ENCODE assay signal across 18 cellular contexts in genomic region chr5:174535691-174536090, GRCh38.
A peak's percentile ranks its signal among the peaks of the same experiment; 100 is the strongest.
DNase-seq lines count a peak whose midpoint lies in the region; ATAC-seq, FAIRE-seq and TF ChIP-seq lines count a peak whose summit lies in the region.
"Had no signal": no experiment of that assay in that cellular context is flagged by ENCODE, and none has a peak within 500 bp of the region (broad histone marks: within the 10 kb centered on the region; RNA-seq: fewer than 3 reads in every experiment).

No MANE protein-coding gene starts in this region.

- POLR2A ChIA-PET in K562 (lab: Yijun Ruan, JAX), result interaction anchor here (0.6 kb wide), 1 partner anchor 36 kb away, joined by 3 read pairs; no protein-coding TSS in a partner anchor
- POLR2A ChIA-PET in activated CD8-positive, alpha-beta T cell treated with anti-CD3 and anti-CD28 coated beads, Interleukin-2, amount 10 ng/mL, durations not matched to agents 7 days and 5 days (lab: Charles Lee), result no interaction called here

- H3K4me1 ChIP-seq in K562 (replicated peaks in 1 of 2; ENCODE audit: control insufficient read depth in 2 of 2, insufficient read depth in 2 of 2, low read length in 2 of 2), result peaks cover 0 to 25% of the 10 kb centered on the region in 2 experiments; a peak in 4 of 5 replicates

- intact Hi-C loops in Calu3 (cut with micrococcal nuclease; ENCODE audit: unreplicated experiment), result loop anchor here (2.0 kb wide), 2 partner anchors 65 to 75 kb away; no protein-coding TSS in a partner anchor
- intact Hi-C loops in K562 (cut with micrococcal nuclease), result no loop called here

- H3K9me1 ChIP-seq in K562 (ENCODE audit: control insufficient read depth, insufficient read depth, low read length), result no peaks in the 10 kb centered on the region

- no peaks in the 10 kb centered on the region for H3K9me3 ChIP-seq in K562 (replicated peaks; ENCODE audit: control insufficient read depth, insufficient read depth, low read depth, low read length)
- H3K9me3 ChIP-seq: esophagus muscularis mucosa, left lung had no signal

- no peak for TF ChIP-seq EP300 in K562 (IDR thresholded peaks at IDR 0.05; ENCODE audit: low read length)

- H3K36me3 ChIP-seq in K562 (ENCODE audit: control insufficient read depth, insufficient read depth, low read length), result no peaks in the 10 kb centered on the region
- H3K36me3 ChIP-seq: esophagus muscularis mucosa, left lung, stomach had no signal

- in situ Hi-C loops in K562 (cut with MboI), result no loop called here

- TF ChIP-seq CTCF in Calu3 (IDR thresholded peaks at IDR 0.05; ENCODE audit: unreplicated experiment), result no peak
- TF ChIP-seq CTCF in K562 (IDR thresholded peaks at IDR 0.05 in 2 of 3, conservative IDR thresholded peaks at IDR 0.05 in 1 of 3; ENCODE audit: insufficient read depth in 2 of 3, low read depth in 1 of 3, low read length in 3 of 3), result no peak

- peaks cover 61% of the 10 kb centered on the region for H3K4me1 Mint-ChIP-seq in Calu3 (ENCODE audit: low read depth, unreplicated experiment)
- H3K4me1 Mint-ChIP-seq in activated CD8-positive, alpha-beta T cell treated with anti-CD3 and anti-CD28 coated beads, Interleukin-2, amount 10 ng/mL, durations not matched to agents 7 days and 5 days (ENCODE audit: low read depth), result no peaks in the 10 kb centered on the region
- H3K4me1 Mint-ChIP-seq: naive B cell had no signal

- H3K27me3 ChIP-seq in K562 (ENCODE audit: control insufficient read depth in 2 of 2, insufficient read depth in 2 of 2, low read length in 2 of 2), result no peaks in the 10 kb centered on the region
- H3K27me3 ChIP-seq: esophagus muscularis mucosa, stomach had no signal

- H3K9me3 Mint-ChIP-seq in Calu3 (ENCODE audit: low read depth, unreplicated experiment), result peaks cover 5% of the 10 kb centered on the region
- no peaks in the 10 kb centered on the region for H3K9me3 Mint-ChIP-seq in activated CD8-positive, alpha-beta T cell treated with anti-CD3 and anti-CD28 coated beads, Interleukin-2, amount 10 ng/mL, durations not matched to agents 7 days and 5 days (ENCODE audit: insufficient read depth)
- H3K9me3 Mint-ChIP-seq: dendritic cell treated with granulocyte-macrophage colony-stimulating factor and Interleukin-4, amounts not matched to agents 40 ng/mL and 50 ng/mL, for 4 days had no signal

- H3K27ac Mint-ChIP-seq in Calu3 (ENCODE audit: unreplicated experiment), result peak overlapping the region; percentile 94
- H3K27ac Mint-ChIP-seq in activated CD8-positive, alpha-beta T cell treated with anti-CD3 and anti-CD28 coated beads, Interleukin-2, amount 10 ng/mL, durations not matched to agents 7 days and 5 days, result no peak overlapping the region
- H3K27ac Mint-ChIP-seq: dendritic cell treated with granulocyte-macrophage colony-stimulating factor and Interleukin-4, amounts not matched to agents 40 ng/mL and 50 ng/mL, for 4 days; naive B cell; progenitor cell of endocrine pancreas; WTC11 had no signal

- H3K27ac ChIP-seq in K562 (ENCODE audit: extremely low read depth, low read depth, low read length), result no peak overlapping the region
- H3K27ac ChIP-seq: esophagus muscularis mucosa, left lung, stomach had no signal

- FAIRE-seq in K562 (lab: Jason Lieb, UNC), result no peak

- BruUV-seq in Calu3 (replicated peaks; lab: Mats Ljungman, UMichigan), result no TSS peak
- no TSS peak for BruUV-seq in K562 (replicated peaks; lab: Mats Ljungman, UMichigan)

- H2AFZ ChIP-seq in K562 (ENCODE audit: low read depth, low read length), result no peak overlapping the region

- DNase-seq in Calu3, result peak; percentile 66
- peak; percentile 90 for DNase-seq in M059J (ENCODE audit: low read depth)
- no peak for DNase-seq in K562 (ENCODE audit: extremely low read depth in 1 of 4, low spot score in 3 of 4)
- DNase-seq in kidney tubule cell (ENCODE audit: low spot score), result peak; percentile 23
- no peak for DNase-seq in HT-29 (ENCODE audit: low spot score)
- DNase-seq in NCI-H1694 treated with DMSO at 0.1 percent for 48 hours (lab: John Stamatoyannopoulos, UW), result no peak
- no peak for DNase-seq in activated CD8-positive, alpha-beta T cell treated with anti-CD3 and anti-CD28 coated beads, Interleukin-2, amount 10 ng/mL, durations not matched to agents 7 days and 5 days
- DNase-seq in superior temporal gyrus (ENCODE audit: extremely low spot score), result no peak
- DNase-seq: activated effector memory CD4-positive, alpha-beta T cell treated with anti-CD3 and anti-CD28 coated beads, Interleukin-2, amount 50 U/mL, for 16 hours; KG1; left lung; naive B cell; OCI-M1; stomach had no signal

- no peak overlapping the region for H3K4me3 ChIP-seq in K562
- H3K4me3 ChIP-seq: esophagus muscularis mucosa, left lung, stomach had no signal

- no peak for TF ChIP-seq POLR2A in K562 (conservative IDR thresholded peaks at IDR 0.05)

- no peak overlapping the region for H3K4me3 Mint-ChIP-seq in Calu3 (ENCODE audit: low read depth, unreplicated experiment)
- no peak overlapping the region for H3K4me3 Mint-ChIP-seq in activated CD8-positive, alpha-beta T cell treated with anti-CD3 and anti-CD28 coated beads, Interleukin-2, amount 10 ng/mL, durations not matched to agents 7 days and 5 days
- H3K4me3 Mint-ChIP-seq: dendritic cell treated with granulocyte-macrophage colony-stimulating factor and Interleukin-4, amounts not matched to agents 40 ng/mL and 50 ng/mL, for 4 days; naive B cell; WTC11 had no signal

- no peak overlapping the region for H3K9ac ChIP-seq in K562 (ENCODE audit: insufficient read depth in 1 of 2, low read depth in 2 of 2, low read length in 2 of 2)

- H3K36me3 Mint-ChIP-seq in Calu3 (ENCODE audit: insufficient read depth, unreplicated experiment), result peaks cover 26% of the 10 kb centered on the region
- H3K36me3 Mint-ChIP-seq in activated CD8-positive, alpha-beta T cell treated with anti-CD3 and anti-CD28 coated beads, Interleukin-2, amount 10 ng/mL, durations not matched to agents 7 days and 5 days (ENCODE audit: low read depth), result no peaks in the 10 kb centered on the region
- H3K36me3 Mint-ChIP-seq: naive B cell had no signal

- ATAC-seq in K562, result no peak
- no peak for ATAC-seq in activated CD8-positive, alpha-beta T cell treated with anti-CD3 and anti-CD28 coated beads, Interleukin-2, amount 10 ng/mL, durations not matched to agents 7 days and 5 days
- ATAC-seq: left lung, WTC11 had no signal

- no peaks in the 10 kb centered on the region for H4K20me1 ChIP-seq in K562 (replicated peaks; ENCODE audit: control insufficient read depth, insufficient read depth, low read length)

- 24% methylated on average over 2 of the region's 2 CpGs for WGBS in K562 (ENCODE audit: insufficient coverage, low coverage, missing lambda C conversion rate)

- CTCF ChIA-PET in Calu3 (lab: Charles Lee), result interaction anchor here (1.1 to 2.2 kb wide), 2 partner anchors 116 to 258 kb away, joined by 6 to 7 read pairs; no protein-coding TSS in a partner anchor
- CTCF ChIA-PET in K562 (lab: Yijun Ruan, JAX; ENCODE audit: low intra/inter-chr PET ratio), result no interaction called here
- CTCF ChIA-PET in activated CD8-positive, alpha-beta T cell treated with anti-CD3 and anti-CD28 coated beads, Interleukin-2, amount 10 ng/mL, durations not matched to agents 7 days and 5 days (lab: Charles Lee), result no interaction called here

- no peak for TF ChIP-seq RAD21 in K562 (CRISPR knock-in tag; conservative IDR thresholded peaks at IDR 0.05 in 1 of 2, IDR thresholded peaks at IDR 0.05 in 1 of 2)

- no peaks in the 10 kb centered on the region for H3K27me3 Mint-ChIP-seq in Calu3 (ENCODE audit: unreplicated experiment)
- H3K27me3 Mint-ChIP-seq in activated CD8-positive, alpha-beta T cell treated with anti-CD3 and anti-CD28 coated beads, Interleukin-2, amount 10 ng/mL, durations not matched to agents 7 days and 5 days (ENCODE audit: low read depth), result peaks cover 3% of the 10 kb centered on the region
- H3K27me3 Mint-ChIP-seq: dendritic cell treated with granulocyte-macrophage colony-stimulating factor and Interleukin-4, amounts not matched to agents 40 ng/mL and 50 ng/mL, for 4 days had no signal

- H3K79me2 ChIP-seq in K562 (ENCODE audit: control insufficient read depth, insufficient read depth, low read length), result no peaks in the 10 kb centered on the region

- H3K4me2 ChIP-seq in K562 (ENCODE audit: insufficient read depth, low read length), result no peak overlapping the region

TF ChIP-seq in K562, 482 proteins besides CTCF, POLR2A, EP300 and RAD21:
- TF ChIP-seq TAL1 (IDR thresholded peaks at IDR 0.05), result no peak
- TF ChIP-seq MEIS2 (IDR thresholded peaks at IDR 0.05; ENCODE audit: partially characterized antibody), result peak; percentile 27

Comparison
In these comparisons a context has a peak if more than half of its experiments do, and no peak if none do; other contexts are left out.
1. DNase-seq: peak in Calu3 (single experiment), M059J (single experiment) and kidney tubule cell (single experiment); none in K562 (0 of 4), HT-29 (single experiment), NCI-H1694 treated with DMSO at 0.1 percent for 48 hours (single experiment), activated CD8-positive, alpha-beta T cell treated with anti-CD3 and anti-CD28 coated beads, Interleukin-2, amount 10 ng/mL, durations not matched to agents 7 days and 5 days (single experiment) and superior temporal gyrus (single experiment).